ENCODE assay signal across 8 cellular contexts in genomic region chr6:148745926-148746325, GRCh38. TPM values are rescaled to one million over a fixed set of nuclear protein-coding genes. Genes with fewer than 3 reads are reported as not detected.
DNase-seq lines count a peak whose midpoint lies in the region; ATAC-seq and TF ChIP-seq lines count a peak whose summit lies in the region.

No MANE protein-coding gene starts in this region.

- peaks cover 24% of the 10 kb centered on the region for H3K79me2 ChIP-seq in mesendoderm (ENCODE audit: control insufficient read depth, insufficient read depth, low read length)

- H3K4me3 ChIP-seq in heart right ventricle (peak overlapping the region; percentile 13 to 92 (median 72)), mesendoderm (ENCODE audit: low read length) (peak overlapping the region; percentile 74)

- peaks cover 34% of the 10 kb centered on the region for H3K4me1 Mint-ChIP-seq in brain

- H3K9me3 ChIP-seq in heart right ventricle, result no peaks in the 10 kb centered on the region

- peak overlapping the region; percentile 92 for H3K56ac ChIP-seq in mesendoderm (ENCODE audit: low read length)

- H3K27ac Mint-ChIP-seq in brain, result peak overlapping the region; percentile 82 to 97 (median 90)

- peaks cover 12% of the 10 kb centered on the region for H3K79me1 ChIP-seq in mesendoderm (ENCODE audit: low read length)

- ATAC-seq in heart right ventricle, result peak in 1 of 8 donors; percentile 10
- no peak for ATAC-seq in Right ventricle myocardium superior (ENCODE audit: poor library complexity)

- 19 to 20% methylated on average over 6 of the region's 6 CpGs for WGBS in heart right ventricle, 2 donors
- WGBS in mesendoderm (ENCODE audit: extremely low coverage, insufficient coverage, low lambda C conversion rate), result no CpG with 5 or more reads among the region's 6 CpGs

- peaks cover 0 to 25% (median 17%) of the 10 kb centered on the region in 9 donors for H3K4me1 ChIP-seq in heart right ventricle
- H3K4me1 ChIP-seq in mesendoderm (ENCODE audit: control insufficient read depth, low read depth, low read length), result no peaks in the 10 kb centered on the region

- H3K18ac ChIP-seq in mesendoderm (ENCODE audit: low read length), result peak overlapping the region; percentile 54

- H3K27me3 ChIP-seq in heart right ventricle (peaks cover 0 to 57% (median 15%) of the 10 kb centered on the region in 7 donors), mesendoderm (ENCODE audit: insufficient read depth, low read length, poor library complexity) (no peaks in the 10 kb centered on the region)

- H3K4ac ChIP-seq in mesendoderm (ENCODE audit: low read depth, low read length), result peak overlapping the region; percentile 36

- H3K27ac ChIP-seq in heart right ventricle (peak overlapping the region; percentile 71 to 88 (median 76)), mesendoderm (ENCODE audit: low read depth, low read length) (peak overlapping the region; percentile 20)

- H3K9me3 Mint-ChIP-seq in brain, result no peaks in the 10 kb centered on the region

- no peak overlapping the region for H4K8ac ChIP-seq in mesendoderm (ENCODE audit: low read depth, low read length)

- no peak overlapping the region for H2AK5ac ChIP-seq in mesendoderm (ENCODE audit: low read length)

- H3K4me3 Mint-ChIP-seq in brain, result peak overlapping the region; percentile 91 to 94 (median 92)

- H2BK5ac ChIP-seq in mesendoderm (ENCODE audit: low read length), result no peak overlapping the region

- H3K9ac ChIP-seq in mesendoderm (ENCODE audit: low read length), result peak overlapping the region; percentile 75

- TF ChIP-seq CTCF in heart right ventricle (IDR thresholded peaks at IDR 0.05), result no peak
- TF ChIP-seq CTCF in brain (conservative IDR thresholded peaks at IDR 0.05), result no peak

- no peaks in the 10 kb centered on the region for H3K36me3 Mint-ChIP-seq in brain

- no peak overlapping the region for H3K23ac ChIP-seq in mesendoderm (ENCODE audit: low read length)

- H3K27me3 Mint-ChIP-seq in brain, result peaks cover 36% of the 10 kb centered on the region

- no peak overlapping the region for H4K5ac ChIP-seq in mesendoderm (ENCODE audit: low read length)

- no peak overlapping the region for H2BK15ac ChIP-seq in mesendoderm (replicated peaks; ENCODE audit: low read depth)

- DNase-seq in heart right ventricle, result no peak
- DNase-seq in Right ventricle myocardium superior, result no peak
- DNase-seq in mesendoderm, result no peak
- DNase-seq in NCI-H1436 treated with DMSO at 0.1 percent for 48 hours (lab: John Stamatoyannopoulos, UW), result no peak
- DNase-seq in NCI-H69 (lab: John Stamatoyannopoulos, UW), result no peak
- DNase-seq in dermis blood vessel endothelial cell, result no peak
- no peak for DNase-seq in D341Med (ENCODE audit: low spot score)

- H3K36me3 ChIP-seq in heart right ventricle (no peaks in the 10 kb centered on the region), mesendoderm (ENCODE audit: control insufficient read depth, insufficient read depth, low read length) (no peaks in the 10 kb centered on the region)

- H3K4me2 ChIP-seq in mesendoderm (ENCODE audit: low read length), result peak overlapping the region; percentile 79

- H2BK120ac ChIP-seq in mesendoderm (ENCODE audit: low read depth, low read length), result peak overlapping the region; percentile 29

- intact Hi-C loops in heart right ventricle (cut with DNase I), result loop anchor here (2.0 to 10.0 kb wide), 7 partner anchors 169 to 206 kb away; no protein-coding TSS in a partner anchor
- intact Hi-C loops in Right ventricle myocardium superior (cut with DNase I), result loop anchor here (5.0 kb wide), 1 partner anchor 201 kb away; no protein-coding TSS in a partner anchor

RNA-seq across cellular contexts. Expression of gene UST, which starts 0.9 kb away (rescaled TPM):
- total RNA-seq in heart right ventricle, result 1 to 10 TPM; 1.6 to 4.1 (median 2.2) TPM
- 1 to 10 TPM; 2.6 to 3.3 TPM for polyA plus RNA-seq in heart right ventricle
- 3.9 TPM for total RNA-seq in Right ventricle myocardium superior
- 30.5 TPM for polyA plus RNA-seq in brain (ENCODE audit: insufficient read depth, low read depth, low replicate concordance)
- polyA plus RNA-seq in mesendoderm (2013, experiment 1 of 2), result 14.8 TPM
- 14.6 TPM for polyA plus RNA-seq in mesendoderm (2013, experiment 2 of 2)
- 0.28 and 0.34 TPM in 2 replicates for total RNA-seq in dermis blood vessel endothelial cell
